In the genomic region with DNA sequence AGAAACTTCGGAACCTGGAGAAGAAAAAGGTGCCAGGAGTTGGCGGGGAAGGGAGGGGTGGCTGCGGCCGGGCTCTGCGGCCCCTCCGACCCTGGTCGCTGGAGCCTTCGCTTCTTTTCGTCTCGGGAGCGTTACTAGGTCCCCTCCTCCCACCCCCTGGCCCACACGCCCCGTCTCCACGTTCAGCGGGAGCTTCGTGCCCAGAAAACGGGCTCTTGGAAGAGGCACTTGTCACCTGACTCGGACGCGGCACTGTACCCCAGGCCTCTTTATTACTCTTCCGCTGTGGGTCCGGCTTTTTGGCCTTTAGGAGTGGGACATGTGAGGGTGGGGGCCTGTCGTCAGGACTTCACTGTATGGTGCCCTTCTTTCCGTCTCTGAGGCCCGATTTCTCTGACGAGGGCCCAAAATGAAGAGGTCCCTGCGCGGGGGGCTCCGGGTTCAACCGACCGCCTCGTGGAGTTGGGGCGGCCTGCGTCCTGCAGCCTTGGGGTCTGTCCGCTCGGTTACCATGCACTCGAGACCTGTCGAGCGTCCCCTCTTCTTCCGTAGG, we compare ENCODE assay signal across 8 cellular contexts. TPM values are rescaled to one million over a fixed set of nuclear protein-coding genes. Genes with fewer than 3 reads are reported as not detected.
DNase-seq lines count a peak whose midpoint lies in the region; ATAC-seq, FAIRE-seq and TF ChIP-seq lines count a peak whose summit lies in the region.

No MANE protein-coding gene starts in this region.

- DNase-seq in activated gamma-delta T cell treated with anti-CD3 and anti-CD28 coated beads, Interleukin-2, amount 50 U/mL, for 16 hours (ENCODE audit: low read depth) = peak; percentile 6
- DNase-seq in activated gamma-delta T cell (lab: John Stamatoyannopoulos, UW) (no peak), SJSA1 (ENCODE audit: low read depth in 1 of 2, low spot score in 2 of 2) (peak in 1 of 2 experiments; percentile 44), MCF 10A (ENCODE audit: unreplicated experiment) (peak; percentile 21), HepG2 (ENCODE audit: low spot score) (no peak), NCI-H774 (lab: John Stamatoyannopoulos, UW) (no peak)
- DNase-seq in stimulated activated CD4-positive, alpha-beta T cell treated with anti-CD3 and anti-CD28 coated beads, TNF-alpha, amount 100 ng/mL, for 48 hours (ENCODE audit: low read depth in 3 of 3) = peak; percentile 11 to 29 (median 14)

- CTCF ChIA-PET in MCF 10A (lab: Yijun Ruan, JAX) (interaction anchor here (0.7 to 2.1 kb wide), 2 partner anchors 56 to 143 kb away, joined by 3 to 10 read pairs; no protein-coding TSS in a partner anchor), HepG2 (lab: Yijun Ruan, JAX; ENCODE audit: low intra/inter-chr PET ratio, low total read pairs) (no interaction called here)

- peaks cover 36% of the 10 kb centered on the region for H4K20me1 ChIP-seq in HepG2 (ENCODE audit: insufficient read depth, low read length)

- WGBS in HepG2 (ENCODE audit: low lambda C conversion rate) = 0% methylated on average over 12 of the region's 40 CpGs

- BruUV-seq in MCF 10A (replicated peaks; lab: Mats Ljungman, UMichigan) (no TSS peak), HepG2 (replicated peaks; lab: Mats Ljungman, UMichigan) (TSS peak; percentile 82)

- H3K9me3 ChIP-seq in SJSA1 (replicated peaks) (no peaks in the 10 kb centered on the region), HepG2 (ENCODE audit: low read length) (no peaks in the 10 kb centered on the region)

- in situ Hi-C loops in HepG2 (cut with HindIII; ENCODE audit: extremely low pct_ligation_motif_present, low pct_unique_long_range_greater_than_20kb) = no loop called here

- H3K36me3 Mint-ChIP-seq in MCF 10A (ENCODE audit: insufficient read depth, unreplicated experiment) = peaks cover 25% of the 10 kb centered on the region

- TF ChIP-seq POLR2A in HepG2 (IDR thresholded peaks at IDR 0.05; ENCODE audit: insufficient read depth in 1 of 2, low read depth in 2 of 2, low read length in 2 of 2) = no peak

- intact Hi-C loops in MCF 10A (cut with micrococcal nuclease) = loop anchor here (1.0 to 2.0 kb wide), 2 partner anchors 52 to 55 kb away; partner anchors contain the start of gene NAT10
- intact Hi-C loops in HepG2 (cut with micrococcal nuclease; ENCODE audit: unreplicated experiment) = loop anchor here (5.0 kb wide), 1 partner anchor 55 kb away; no protein-coding TSS in a partner anchor

- H3K9me3 Mint-ChIP-seq in MCF 10A (ENCODE audit: unreplicated experiment) = no peaks in the 10 kb centered on the region

- H3K36me3 ChIP-seq in SJSA1 (peaks cover 60% of the 10 kb centered on the region), HepG2 (replicated peaks in 1 of 2; ENCODE audit: control insufficient read depth in 1 of 2, insufficient read depth in 2 of 2, low read length in 2 of 2) (peaks cover 0 to 11% of the 10 kb centered on the region in 2 experiments; a peak in 3 of 5 replicates)

- peak overlapping the region; percentile 96 for H3K27ac Mint-ChIP-seq in MCF 10A (ENCODE audit: low read depth, unreplicated experiment)

- TF ChIP-seq EP300 in HepG2 (IDR thresholded peaks at IDR 0.05; ENCODE audit: low read depth in 2 of 2, low read length in 2 of 2) (no peak), HepG2 (CRISPR knock-in tag; IDR thresholded peaks at IDR 0.05; ENCODE audit: borderline replicate concordance) (no peak)

- H3K4me3 Mint-ChIP-seq in MCF 10A (ENCODE audit: unreplicated experiment) = peak overlapping the region; percentile 99

- H3K27ac ChIP-seq in SJSA1 = peak overlapping the region; percentile 99
- H3K27ac ChIP-seq in HepG2 (ENCODE audit: extremely low read length, insufficient read depth, low read length) = peak overlapping the region; percentile 98

- FAIRE-seq in HepG2 (lab: Jason Lieb, UNC) = no peak

- ATAC-seq in HepG2 (no peak), HG03342 (IDR thresholded peaks at IDR 0.05; ENCODE audit: unreplicated experiment) (no peak)

- TF ChIP-seq CTCF in MCF 10A (IDR thresholded peaks at IDR 0.05; ENCODE audit: unreplicated experiment) = no peak
- TF ChIP-seq CTCF in HepG2 (CRISPR knock-in tag; IDR thresholded peaks at IDR 0.05) = no peak

- peak overlapping the region; percentile 67 for H3K4me2 ChIP-seq in HepG2 (ENCODE audit: low read depth, low read length)

- peaks cover 25% of the 10 kb centered on the region for H3K4me1 Mint-ChIP-seq in MCF 10A (ENCODE audit: insufficient read depth, unreplicated experiment)

- H3K4me1 ChIP-seq in SJSA1 (replicated peaks) (peaks cover 16% of the 10 kb centered on the region), HepG2 (ENCODE audit: insufficient read depth, low read length) (peaks cover 49% of the 10 kb centered on the region)

- no peak overlapping the region for H2AFZ ChIP-seq in HepG2 (ENCODE audit: low read length)

- no peaks in the 10 kb centered on the region for H3K27me3 Mint-ChIP-seq in MCF 10A (ENCODE audit: insufficient read depth, unreplicated experiment)

- H3K9ac ChIP-seq in HepG2 (ENCODE audit: insufficient read depth, low read depth, low read length) = peak overlapping the region; percentile 95

- POLR2A ChIA-PET in MCF 10A (lab: Yijun Ruan, JAX) (interaction anchor here (0.6 to 7.5 kb wide), 11 partner anchors 11 to 319 kb away, joined by 3 to 74 read pairs (median 3); partner anchors contain the start of gene NAT10), HepG2 (lab: Yijun Ruan, JAX) (interaction anchor here (0.6 to 0.9 kb wide), 2 partner anchors 53 to 902 kb away, joined by 3 to 4 read pairs; partner anchors contain the start of gene NAT10)

- H3K27me3 ChIP-seq in SJSA1 (replicated peaks) = no peaks in the 10 kb centered on the region
- H3K27me3 ChIP-seq in HepG2 (ENCODE audit: control insufficient read depth in 1 of 2, insufficient read depth in 2 of 2, low read length in 2 of 2) = no peaks in the 10 kb centered on the region

- peaks cover 55% of the 10 kb centered on the region for H3K79me2 ChIP-seq in HepG2 (ENCODE audit: insufficient read depth, low read length)

- H3K4me3 ChIP-seq in SJSA1 (peak overlapping the region; percentile 86), HepG2 (replicated peaks in 1 of 3; ENCODE audit: insufficient read depth in 1 of 3, low read depth in 2 of 3, low read length in 3 of 3) (peak overlapping the region; percentile 74 to 100 (median 95))

- no peak for TF ChIP-seq RAD21 in HepG2 (CRISPR knock-in tag; IDR thresholded peaks at IDR 0.05)

RNA-seq across cellular contexts. Expression of gene CAPRIN1, which starts 1.2 kb away (rescaled TPM):
- total RNA-seq in SJSA1 (2014; rRNA removed; shearing (Covaris generic)) = 126 and 193 TPM in 2 replicates
- total RNA-seq in MCF 10A (2022) = 190 and 219 TPM in 2 replicates
- 162 and 284 TPM in 2 replicates for total RNA-seq in HepG2 (2016; rRNA removed; fragmentation: Illumina TruSeq; extraction: Trizol)
- 44.8 and 58.6 TPM in 2 replicates for total RNA-seq in HepG2 (2016; cell fraction: cytosol; rRNA removed; fragmentation: Illumina TruSeq; extraction: Trizol; ENCODE audit: low read depth)
- 162 and 279 TPM in 2 replicates for total RNA-seq in HepG2 (2016; cell fraction: insoluble cytoplasmic fraction; rRNA removed; fragmentation: Illumina TruSeq; extraction: Trizol)
- total RNA-seq in HepG2 (2016; cell fraction: membrane; rRNA removed; fragmentation: Illumina TruSeq; extraction: Trizol) = 104 and 119 TPM in 2 replicates
- 189 and 204 TPM in 2 replicates for total RNA-seq in HepG2 (2016; cell fraction: nucleus; rRNA removed; fragmentation: Illumina TruSeq; extraction: Trizol)
- polyA plus RNA-seq in HepG2 (2011; rRNA removed) = 94.9 and 114 TPM in 2 replicates
- polyA plus RNA-seq in HepG2 (2011; cell fraction: cytosol; rRNA removed) = 74.4 and 98.8 TPM in 2 replicates
- 51.0 and 58.1 TPM in 2 replicates for polyA plus RNA-seq in HepG2 (2011; cell fraction: nucleus; rRNA removed)
- polyA plus RNA-seq in HepG2 (2012) = 80.9 and 114 TPM in 2 replicates
- 16.0 and 18.8 TPM in 2 replicates for polyA plus RNA-seq in HepG2 (2016; cell fraction: cytosol; fragmentation: Illumina TruSeq; extraction: Trizol; ENCODE audit: low read depth)
- 277 and 286 TPM in 2 replicates for polyA plus RNA-seq in HepG2 (2016; cell fraction: insoluble cytoplasmic fraction; fragmentation: Illumina TruSeq; extraction: Trizol; ENCODE audit: low read depth)
- 61.3 and 64.2 TPM in 2 replicates for polyA plus RNA-seq in HepG2 (2016; cell fraction: membrane; fragmentation: Illumina TruSeq; extraction: Trizol; ENCODE audit: low read depth)
- 144 and 159 TPM in 2 replicates for polyA plus RNA-seq in HepG2 (2016; cell fraction: nucleus; fragmentation: Illumina TruSeq; extraction: Trizol; ENCODE audit: insufficient read depth, low read depth)
- 229 and 694 TPM in 2 replicates for polyA minus RNA-seq in HepG2 (2011; rRNA and poly(A)+ RNA removed; ENCODE audit: low replicate concordance)
- 122 and 129 TPM in 2 replicates for polyA minus RNA-seq in HepG2 (2011; cell fraction: cytosol; rRNA and poly(A)+ RNA removed)
- 193 and 204 TPM in 2 replicates for polyA minus RNA-seq in HepG2 (2011; cell fraction: nucleus; rRNA and poly(A)+ RNA removed)

RNA-seq across cellular contexts. Expression of gene NAT10, which starts 52.7 kb away (rescaled TPM):
- 27.5 and 36.4 TPM in 2 replicates for total RNA-seq in SJSA1 (2014; rRNA removed; shearing (Covaris generic))
- total RNA-seq in MCF 10A (2022) (68.9 and 89.5 TPM in 2 replicates), HepG2 (2016; rRNA removed; fragmentation: Illumina TruSeq; extraction: Trizol) (51.9 and 68.5 TPM in 2 replicates)
- 11.7 and 14.5 TPM in 2 replicates for total RNA-seq in HepG2 (2016; cell fraction: cytosol; rRNA removed; fragmentation: Illumina TruSeq; extraction: Trizol; ENCODE audit: low read depth)
- 51.3 and 65.0 TPM in 2 replicates for total RNA-seq in HepG2 (2016; cell fraction: insoluble cytoplasmic fraction; rRNA removed; fragmentation: Illumina TruSeq; extraction: Trizol)
- total RNA-seq in HepG2 (2016; cell fraction: membrane; rRNA removed; fragmentation: Illumina TruSeq; extraction: Trizol) = 23.4 and 24.4 TPM in 2 replicates
- total RNA-seq in HepG2 (2016; cell fraction: nucleus; rRNA removed; fragmentation: Illumina TruSeq; extraction: Trizol) = 52.2 and 52.3 TPM in 2 replicates
- 33.9 TPM in 2 replicates for polyA plus RNA-seq in HepG2 (2011; rRNA removed)
- polyA plus RNA-seq in HepG2 (2011; cell fraction: cytosol; rRNA removed) = 22.9 and 27.5 TPM in 2 replicates
- 49.7 and 54.1 TPM in 2 replicates for polyA plus RNA-seq in HepG2 (2011; cell fraction: nucleus; rRNA removed)
- polyA plus RNA-seq in HepG2 (2012) = 26.7 and 33.0 TPM in 2 replicates
- polyA plus RNA-seq in HepG2 (2016; cell fraction: cytosol; fragmentation: Illumina TruSeq; extraction: Trizol; ENCODE audit: low read depth) = 5.2 and 5.6 TPM in 2 replicates
- polyA plus RNA-seq in HepG2 (2016; cell fraction: insoluble cytoplasmic fraction; fragmentation: Illumina TruSeq; extraction: Trizol; ENCODE audit: low read depth) = 56.8 and 61.8 TPM in 2 replicates
- polyA plus RNA-seq in HepG2 (2016; cell fraction: membrane; fragmentation: Illumina TruSeq; extraction: Trizol; ENCODE audit: low read depth) = 12.1 and 13.5 TPM in 2 replicates
- polyA plus RNA-seq in HepG2 (2016; cell fraction: nucleus; fragmentation: Illumina TruSeq; extraction: Trizol; ENCODE audit: insufficient read depth, low read depth) = 73.3 and 79.4 TPM in 2 replicates
- polyA minus RNA-seq in HepG2 (2011; rRNA and poly(A)+ RNA removed; ENCODE audit: low replicate concordance) = 94.6 and 150 TPM in 2 replicates
- polyA minus RNA-seq in HepG2 (2011; cell fraction: cytosol; rRNA and poly(A)+ RNA removed) = 36.1 and 49.2 TPM in 2 replicates
- 60.5 and 63.5 TPM in 2 replicates for polyA minus RNA-seq in HepG2 (2011; cell fraction: nucleus; rRNA and poly(A)+ RNA removed)

Comparison
In these comparisons a context has a peak if more than half of its experiments do, and no peak if none do; other contexts are left out.
1. DNase-seq: peak in activated gamma-delta T cell treated with anti-CD3 and anti-CD28 coated beads, Interleukin-2, amount 50 U/mL, for 16 hours (single experiment), MCF 10A (single experiment) and stimulated activated CD4-positive, alpha-beta T cell treated with anti-CD3 and anti-CD28 coated beads, TNF-alpha, amount 100 ng/mL, for 48 hours (3 of 3); none in activated gamma-delta T cell (single experiment), HepG2 (single experiment) and NCI-H774 (single experiment).